1 cellular context compared by ENCODE assay signal in the genomic region with DNA sequence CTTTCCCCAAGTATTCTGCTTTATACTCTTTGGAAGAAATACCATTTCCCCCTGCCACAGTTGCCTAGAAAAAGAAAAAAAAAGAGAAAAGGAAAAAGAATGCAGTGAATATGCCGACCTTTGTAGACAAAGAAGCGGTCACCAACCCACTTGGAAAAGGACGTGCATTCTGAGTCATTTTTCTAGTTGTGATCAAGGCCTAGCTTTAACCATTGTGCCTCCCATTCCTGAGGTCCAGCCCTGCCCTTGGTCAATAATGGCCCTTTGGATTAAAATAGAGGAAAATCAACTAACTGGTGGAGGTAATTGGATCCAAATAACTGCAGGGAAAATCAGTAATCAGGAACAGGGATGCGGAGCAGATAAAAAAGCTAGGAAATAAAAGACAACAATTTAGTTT.
TF ChIP-seq lines count a peak whose summit lies in the region.

No MANE protein-coding gene starts in this region.

TF ChIP-seq in GM23338, 12 proteins besides CTCF, POLR2A, EP300 and RAD21 (continued from another document):
- TF ChIP-seq ZNF462 (CRISPR knock-in tag; IDR thresholded peaks at IDR 0.05) (no peak), CREB1 (CRISPR knock-in tag; IDR thresholded peaks at IDR 0.05; ENCODE audit: low read depth) (no peak), ZNF114 (CRISPR knock-in tag; IDR thresholded peaks at IDR 0.05) (no peak), POLR2AphosphoS5 (IDR thresholded peaks at IDR 0.05; ENCODE audit: low read depth) (no peak)
